In genomic region chr13:24152292-24153214, GRCh38 we compare ENCODE assay signal across 19 cellular contexts.
"Had no signal": no experiment of that assay in that cellular context is flagged by ENCODE, and none has a peak within 500 bp of the region (broad histone marks: within the 10 kb centered on the region; RNA-seq: fewer than 3 reads in every experiment).

No MANE protein-coding gene starts in this region.

- H3K27ac Mint-ChIP-seq: activated CD8-positive, alpha-beta T cell treated with anti-CD3 and anti-CD28 coated beads, Interleukin-2, amount 10 ng/mL, durations not matched to agents 7 days and 5 days; activated naive CD4-positive, alpha-beta T cell treated with anti-CD3 and anti-CD28 coated beads for 36 hours; activated T-helper 17 cell treated with anti-CD3 and anti-CD28 coated beads, Interleukin-2, amount 50 U/mL, for 72 hours; dendritic cell treated with granulocyte-macrophage colony-stimulating factor and Interleukin-4, amounts not matched to agents 40 ng/mL and 50 ng/mL, for 4 days; mesothelial cell of epicardium; T-cell had no signal

- H3K9me3 Mint-ChIP-seq: activated naive CD4-positive, alpha-beta T cell treated with anti-CD3 and anti-CD28 coated beads for 36 hours; activated T-helper 17 cell treated with anti-CD3 and anti-CD28 coated beads, Interleukin-2, amount 50 U/mL, for 72 hours; dendritic cell treated with granulocyte-macrophage colony-stimulating factor and Interleukin-4, amounts not matched to agents 40 ng/mL and 50 ng/mL, for 4 days; mesothelial cell of epicardium; T-cell had no signal

- H3K4me3 Mint-ChIP-seq: activated CD8-positive, alpha-beta T cell treated with anti-CD3 and anti-CD28 coated beads, Interleukin-2, amount 10 ng/mL, durations not matched to agents 7 days and 5 days; activated naive CD4-positive, alpha-beta T cell treated with anti-CD3 and anti-CD28 coated beads for 36 hours; activated T-helper 17 cell treated with anti-CD3 and anti-CD28 coated beads, Interleukin-2, amount 50 U/mL, for 72 hours; dendritic cell treated with granulocyte-macrophage colony-stimulating factor and Interleukin-4, amounts not matched to agents 40 ng/mL and 50 ng/mL, for 4 days; mesothelial cell of epicardium; T-cell had no signal

- H3K4me1 ChIP-seq: psoas muscle, uterus had no signal

- ATAC-seq: activated CD8-positive, alpha-beta T cell treated with anti-CD3 and anti-CD28 coated beads, Interleukin-2, amount 10 ng/mL, durations not matched to agents 7 days and 5 days; activated T-helper 17 cell treated with anti-CD3 and anti-CD28 coated beads, Interleukin-2, amount 50 U/mL, for 72 hours; body of pancreas; psoas muscle; sciatic nerve; T-cell had no signal

- H3K36me3 Mint-ChIP-seq: mesothelial cell of epicardium, T-cell had no signal

- H3K27ac ChIP-seq: psoas muscle, thoracic aorta, uterus, WERI-Rb-1 had no signal

- H3K4me3 ChIP-seq: body of pancreas, psoas muscle, thoracic aorta, uterus had no signal

- DNase-seq: activated CD4-positive, alpha-beta T cell treated with anti-CD3 and anti-CD28 coated beads for 4 hours; activated CD8-positive, alpha-beta T cell treated with anti-CD3 and anti-CD28 coated beads, Interleukin-2, amount 10 ng/mL, durations not matched to agents 7 days and 5 days; activated naive CD4-positive, alpha-beta T cell treated with anti-CD3 and anti-CD28 coated beads for 36 hours; amniotic stem cell; body of pancreas; cerebellar nuclear complex; hippocampal formation; occipital lobe; psoas muscle; stimulated activated CD4-positive, alpha-beta T cell treated with anti-CD3 and anti-CD28 coated beads, Interleukin-12 subunit alpha, Interleukin-12 subunit beta, amount 100 ng/mL, for 4 hours; stimulated activated naive CD4-positive, alpha-beta T cell; uterus; WERI-Rb-1 had no signal

- H3K27me3 ChIP-seq: body of pancreas, uterus had no signal

- H3K36me3 ChIP-seq: thoracic aorta, uterus, WERI-Rb-1 had no signal

- H3K9me3 ChIP-seq: body of pancreas, psoas muscle, thoracic aorta, uterus had no signal
